2 cellular contexts compared by ENCODE assay signal in genomic region chr3:133821767-133822638, GRCh38.
TF ChIP-seq lines count a peak whose summit lies in the region.

No MANE protein-coding gene starts in this region.

TF ChIP-seq in Ishikawa, 13 proteins besides CTCF, POLR2A, EP300 and RAD21 (continued from another document):
- peak; percentile 63 for TF ChIP-seq MAX (IDR thresholded peaks at IDR 0.05)
- no peak for TF ChIP-seq ZBTB7A (IDR thresholded peaks at IDR 0.05; ENCODE audit: low read depth)
- 0 out of 2 replicates have a peak, but pooled peaks have one; percentile 27 for TF ChIP-seq TEAD4 (IDR thresholded peaks at IDR 0.05)
- TF ChIP-seq TCF12 (IDR thresholded peaks at IDR 0.05; ENCODE audit: low read depth) = no peak
- TF ChIP-seq CEBPB (IDR thresholded peaks at IDR 0.05) = no peak
- TF ChIP-seq REST (IDR thresholded peaks at IDR 0.05; ENCODE audit: low read depth) = no peak

TF ChIP-seq in HepG2, 621 proteins besides CTCF, POLR2A, EP300 and RAD21 (continued from another document):
- TF ChIP-seq SNAPC4 (CRISPR knock-in tag; IDR thresholded peaks at IDR 0.05) = no peak
- no peak for TF ChIP-seq SPEN (CRISPR knock-in tag; IDR thresholded peaks at IDR 0.05; ENCODE audit: low read depth)
- peak; percentile 19 for TF ChIP-seq TEAD3 (CRISPR knock-in tag; optimal IDR thresholded peaks at IDR 0.05; ENCODE audit: borderline replicate concordance)
- TF ChIP-seq ZNF780A (CRISPR knock-in tag; IDR thresholded peaks at IDR 0.05) = no peak
- TF ChIP-seq HNF4A (CRISPR knock-in tag; IDR thresholded peaks at IDR 0.05) = no peak
- no peak for TF ChIP-seq CREB3 (CRISPR knock-in tag; IDR thresholded peaks at IDR 0.05)
- TF ChIP-seq KDM5B (CRISPR knock-in tag; IDR thresholded peaks at IDR 0.05; ENCODE audit: borderline replicate concordance) = no peak
- no peak for TF ChIP-seq THAP8 (CRISPR knock-in tag; IDR thresholded peaks at IDR 0.05; ENCODE audit: borderline replicate concordance)
- TF ChIP-seq MED1 (CRISPR knock-in tag; IDR thresholded peaks at IDR 0.05) = peak; percentile 38; the same call in 1 of the 2 replicates
- no peak for TF ChIP-seq ZBTB7B (CRISPR knock-in tag; IDR thresholded peaks at IDR 0.05)
- TF ChIP-seq SAP130 (CRISPR knock-in tag; IDR thresholded peaks at IDR 0.05; ENCODE audit: low read depth) = peak; percentile 30; the same call in 1 of the 2 replicates
- TF ChIP-seq EEA1 (CRISPR knock-in tag; IDR thresholded peaks at IDR 0.05; ENCODE audit: borderline replicate concordance) = no peak
- TF ChIP-seq CBFB (CRISPR knock-in tag; IDR thresholded peaks at IDR 0.05) = no peak
- TF ChIP-seq GZF1 (CRISPR knock-in tag; IDR thresholded peaks at IDR 0.05) = no peak
- TF ChIP-seq ZSCAN12 (CRISPR knock-in tag; IDR thresholded peaks at IDR 0.05) = no peak
- no peak for TF ChIP-seq FOXM1 (CRISPR knock-in tag; IDR thresholded peaks at IDR 0.05)
- peak; percentile 24; the same call in 1 of the 2 replicates for TF ChIP-seq ATF2 (CRISPR knock-in tag; IDR thresholded peaks at IDR 0.05)
- TF ChIP-seq HMGA1 (CRISPR knock-in tag; conservative IDR thresholded peaks at IDR 0.05) = no peak
- TF ChIP-seq ZNF749 (CRISPR knock-in tag; IDR thresholded peaks at IDR 0.05; ENCODE audit: borderline replicate concordance) = no peak
- TF ChIP-seq CSRNP1 (CRISPR knock-in tag; IDR thresholded peaks at IDR 0.05) = no peak
- TF ChIP-seq SP1 (IDR thresholded peaks at IDR 0.05) = no peak
- no peak for TF ChIP-seq SP1 (CRISPR knock-in tag; IDR thresholded peaks at IDR 0.05)
- no peak for TF ChIP-seq MIXL1 (CRISPR knock-in tag; IDR thresholded peaks at IDR 0.05)
- no peak for TF ChIP-seq SETDB1 (CRISPR knock-in tag; IDR thresholded peaks at IDR 0.05; ENCODE audit: borderline replicate concordance)
- no peak for TF ChIP-seq KIAA2018 (CRISPR knock-in tag; IDR thresholded peaks at IDR 0.05; ENCODE audit: borderline replicate concordance)
- no peak for TF ChIP-seq ZNF17 (CRISPR knock-in tag; IDR thresholded peaks at IDR 0.05)
- TF ChIP-seq IRF2 (CRISPR knock-in tag; IDR thresholded peaks at IDR 0.05) = no peak
- TF ChIP-seq SRSF9 (IDR thresholded peaks at IDR 0.05; ENCODE audit: borderline replicate concordance, insufficient read depth, low read depth, low read length, poor library complexity, severe bottlenecking) = no peak
- peak; percentile 81 for TF ChIP-seq STAG1 (CRISPR knock-in tag; IDR thresholded peaks at IDR 0.05)
- no peak for TF ChIP-seq RBM22 (optimal IDR thresholded peaks at IDR 0.05; ENCODE audit: low read length)
- peak; percentile 52; the same call in 1 of the 2 replicates for TF ChIP-seq NFAT5 (CRISPR knock-in tag; IDR thresholded peaks at IDR 0.05)
- TF ChIP-seq ZSCAN30 (CRISPR knock-in tag; IDR thresholded peaks at IDR 0.05) = no peak
